In the genomic region with DNA sequence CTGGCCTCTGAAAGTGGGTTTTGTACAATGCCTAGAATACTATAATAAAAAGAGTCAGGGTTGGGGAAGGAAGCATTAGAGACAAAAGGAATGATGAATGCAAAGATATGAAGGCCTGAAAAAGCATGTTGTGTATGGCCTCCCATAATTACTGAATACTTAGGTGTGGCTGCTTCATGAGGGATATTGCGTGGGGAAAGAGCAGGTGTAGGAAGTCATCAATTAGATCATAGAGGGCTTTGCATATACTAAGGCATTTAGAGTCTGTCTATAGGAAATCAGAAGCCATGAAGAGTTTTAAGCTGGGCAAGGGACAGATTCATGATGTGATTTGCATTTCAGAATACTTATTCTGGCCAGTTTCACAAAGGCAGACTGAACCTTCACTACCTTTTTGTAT, we compare ENCODE assay signal across 29 cellular contexts.
"Had no signal": no experiment of that assay in that cellular context is flagged by ENCODE, and none has a peak within 500 bp of the region (broad histone marks: within the 10 kb centered on the region; RNA-seq: fewer than 3 reads in every experiment).

No MANE protein-coding gene starts in this region.

- H3K4me1 ChIP-seq: colonic mucosa, testis had no signal

- H3K27me3 Mint-ChIP-seq: activated CD4-positive, alpha-beta memory T cell treated with anti-CD3 and anti-CD28 coated beads for 36 hours; activated CD4-positive, alpha-beta T cell treated with anti-CD3 and anti-CD28 coated beads, Interleukin-2, amount 10 ng/mL, durations not matched to agents 24 days and 14 days; activated naive CD4-positive, alpha-beta T cell treated with anti-CD3 and anti-CD28 coated beads, Interleukin-2, amount 10 ng/mL, durations not matched to agents 7 days and 5 days; activated naive CD8-positive, alpha-beta T cell treated with anti-CD3 and anti-CD28 coated beads, Interleukin-2, amount 10 ng/mL, durations not matched to agents 7 days and 5 days; naive thymus-derived CD8-positive, alpha-beta T cell had no signal

- H3K36me3 ChIP-seq: cardiac muscle cell, colonic mucosa, gastrocnemius medialis, transverse colon had no signal

- ATAC-seq: activated CD4-positive, CD25-positive, alpha-beta regulatory T cell treated with anti-CD3 and anti-CD28 coated beads, Interleukin-2, amount 50 U/mL, for 24 hours; gastrocnemius medialis; left cardiac atrium; naive thymus-derived CD8-positive, alpha-beta T cell; right cardiac atrium had no signal

- H3K4me3 Mint-ChIP-seq: activated CD4-positive, alpha-beta memory T cell treated with anti-CD3 and anti-CD28 coated beads for 36 hours; activated CD4-positive, alpha-beta T cell treated with anti-CD3 and anti-CD28 coated beads, Interleukin-2, amount 10 ng/mL, durations not matched to agents 24 days and 14 days; activated naive CD4-positive, alpha-beta T cell treated with anti-CD3 and anti-CD28 coated beads, Interleukin-2, amount 10 ng/mL, durations not matched to agents 7 days and 5 days; activated naive CD8-positive, alpha-beta T cell treated with anti-CD3 and anti-CD28 coated beads, Interleukin-2, amount 10 ng/mL, durations not matched to agents 7 days and 5 days; brain; mesothelial cell of epicardium; neural crest cell had no signal

- H3K27me3 ChIP-seq: ascending aorta, cardiac muscle cell, colonic mucosa, gastrocnemius medialis, spleen, testis, transverse colon had no signal

- H3K4me1 Mint-ChIP-seq: brain, mesothelial cell of epicardium, neural crest cell had no signal

- H3K27ac Mint-ChIP-seq: activated CD4-positive, alpha-beta memory T cell treated with anti-CD3 and anti-CD28 coated beads for 36 hours; activated CD4-positive, alpha-beta T cell treated with anti-CD3 and anti-CD28 coated beads, Interleukin-2, amount 10 ng/mL, durations not matched to agents 24 days and 14 days; activated naive CD4-positive, alpha-beta T cell treated with anti-CD3 and anti-CD28 coated beads, Interleukin-2, amount 10 ng/mL, durations not matched to agents 7 days and 5 days; activated naive CD8-positive, alpha-beta T cell treated with anti-CD3 and anti-CD28 coated beads, Interleukin-2, amount 10 ng/mL, durations not matched to agents 7 days and 5 days; brain; mesothelial cell of epicardium; naive thymus-derived CD8-positive, alpha-beta T cell had no signal

- H3K4me3 ChIP-seq: ascending aorta, cardiac muscle cell, colonic mucosa, gastrocnemius medialis, spleen, testis, transverse colon had no signal

- DNase-seq: activated CD4-positive, alpha-beta memory T cell treated with anti-CD3 and anti-CD28 coated beads for 36 hours; activated CD4-positive, alpha-beta T cell treated with anti-CD3 and anti-CD28 coated beads, Interleukin-2, amount 10 ng/mL, durations not matched to agents 24 days and 14 days; activated CD8-positive, alpha-beta memory T cell treated with anti-CD3 and anti-CD28 coated beads, Interleukin-2, amount 50 U/mL, for 4 hours; activated gamma-delta T cell; activated naive CD4-positive, alpha-beta T cell treated with anti-CD3 and anti-CD28 coated beads, Interleukin-2, amount 10 ng/mL, durations not matched to agents 7 days and 5 days; activated naive CD8-positive, alpha-beta T cell treated with anti-CD3 and anti-CD28 coated beads, Interleukin-2, amount 10 ng/mL, durations not matched to agents 7 days and 5 days; activated T-cell treated with anti-CD3 and anti-CD28 coated beads, Interleukin-2, amount 50 U/mL, for 1 hour; cerebellar nuclear complex; colonic mucosa; effector CD8-positive, alpha-beta T cell; gastrocnemius medialis; hippocampal formation; left cardiac atrium; mammary epithelial cell; naive thymus-derived CD8-positive, alpha-beta T cell; posterior cingulate gyrus; right cardiac atrium; spleen; stimulated activated naive CD4-positive, alpha-beta T cell treated with Interleukin-2 at 50 U/mL for 16 hours; testis; transverse colon had no signal

- H3K27ac ChIP-seq: ascending aorta, cardiac muscle cell, colonic mucosa, epithelial cell of prostate, gastrocnemius medialis, spleen, testis, transverse colon had no signal

- H3K9me3 ChIP-seq: colonic mucosa, gastrocnemius medialis, testis, transverse colon had no signal

- FAIRE-seq: keratinocyte had no signal
